19 cellular contexts compared by ENCODE assay signal in genomic region chr3:80533553-80533952, GRCh38.
"Had no signal": no experiment of that assay in that cellular context is flagged by ENCODE, and none has a peak within 500 bp of the region (broad histone marks: within the 10 kb centered on the region; RNA-seq: fewer than 3 reads in every experiment).

No MANE protein-coding gene starts in this region.

- H3K27ac ChIP-seq: coronary artery, left ventricle myocardium inferior, right atrium auricular region, spleen, thoracic aorta, upper lobe of left lung, WERI-Rb-1 had no signal

- H3K4me3 ChIP-seq: coronary artery, left ventricle myocardium inferior, right atrium auricular region, spleen, thoracic aorta, upper lobe of left lung had no signal

- H3K27ac Mint-ChIP-seq: activated naive CD8-positive, alpha-beta T cell treated with anti-CD3 and anti-CD28 coated beads for 36 hours; activated T-cell treated with anti-CD3 and anti-CD28 coated beads, Interleukin-2, amount 50 U/mL, for 24 hours; activated T-helper 17 cell treated with anti-CD3 and anti-CD28 coated beads, Interleukin-2, amount 50 U/mL, for 72 hours; natural killer cell had no signal

- H3K4me1 Mint-ChIP-seq: activated naive CD8-positive, alpha-beta T cell treated with anti-CD3 and anti-CD28 coated beads for 36 hours; activated T-helper 17 cell treated with anti-CD3 and anti-CD28 coated beads, Interleukin-2, amount 50 U/mL, for 72 hours; natural killer cell had no signal

- H3K27me3 ChIP-seq: right atrium auricular region, spleen, upper lobe of left lung had no signal

- H3K27me3 Mint-ChIP-seq: activated naive CD8-positive, alpha-beta T cell treated with anti-CD3 and anti-CD28 coated beads for 36 hours; activated T-cell treated with anti-CD3 and anti-CD28 coated beads, Interleukin-2, amount 50 U/mL, for 24 hours; activated T-helper 17 cell treated with anti-CD3 and anti-CD28 coated beads, Interleukin-2, amount 50 U/mL, for 72 hours had no signal

- H3K36me3 ChIP-seq: left ventricle myocardium inferior, right atrium auricular region, spleen, thoracic aorta, upper lobe of left lung, WERI-Rb-1 had no signal

- ATAC-seq: activated T-helper 17 cell treated with anti-CD3 and anti-CD28 coated beads, Interleukin-2, amount 50 U/mL, for 72 hours; natural killer cell had no signal

- DNase-seq: activated CD4-positive, CD25-positive, alpha-beta regulatory T cell treated with anti-CD3 and anti-CD28 coated beads, Interleukin-2, amount 50 U/mL, for 72 hours; activated CD8-positive, alpha-beta memory T cell treated with anti-CD3 and anti-CD28 coated beads, Interleukin-2, amount 50 U/mL, for 4 hours; activated naive CD4-positive, alpha-beta T cell; activated naive CD8-positive, alpha-beta T cell treated with anti-CD3 and anti-CD28 coated beads for 36 hours; activated T-cell treated with anti-CD3 and anti-CD28 coated beads, Interleukin-2, amount 50 U/mL, for 24 hours; foreskin melanocyte; kidney glomerular epithelial cell; left ventricle myocardium inferior; midbrain; natural killer cell; spleen; stimulated activated CD4-positive, alpha-beta T cell treated with anti-CD3 and anti-CD28 coated beads, Interleukin-4, amount 100 ng/mL, for 1 hour; stimulated activated naive CD4-positive, alpha-beta T cell; upper lobe of left lung; WERI-Rb-1 had no signal

- H3K9me3 ChIP-seq: right atrium auricular region, thoracic aorta, upper lobe of left lung had no signal

- H3K4me1 ChIP-seq: left ventricle myocardium inferior, right atrium auricular region, spleen, upper lobe of left lung had no signal

- H3K4me3 Mint-ChIP-seq: activated naive CD8-positive, alpha-beta T cell treated with anti-CD3 and anti-CD28 coated beads for 36 hours; activated T-cell treated with anti-CD3 and anti-CD28 coated beads, Interleukin-2, amount 50 U/mL, for 24 hours; activated T-helper 17 cell treated with anti-CD3 and anti-CD28 coated beads, Interleukin-2, amount 50 U/mL, for 72 hours; natural killer cell had no signal
